Comparison of ENCODE assay signal across 8 cellular contexts in genomic region chr20:17969276-17969883, GRCh38. TPM values are rescaled to one million over a fixed set of nuclear protein-coding genes. Genes with fewer than 3 reads are reported as not detected.
A peak's percentile ranks its signal among the peaks of the same experiment; 100 is the strongest.
DNase-seq lines count a peak whose midpoint lies in the region; ATAC-seq and TF ChIP-seq lines count a peak whose summit lies in the region.

No MANE protein-coding gene starts in this region.

- peaks cover 65% of the 10 kb centered on the region for H3K36me3 Mint-ChIP-seq in activated naive CD4-positive, alpha-beta T cell treated with anti-CD3 and anti-CD28 coated beads, Interleukin-2, amount 10 ng/mL, durations not matched to agents 7 days and 5 days

- DNase-seq in activated T-cell treated with anti-CD3 and anti-CD28 coated beads for 24 hours (ENCODE audit: low read depth) = peak; percentile 32
- no peak for DNase-seq in activated T-cell treated with anti-CD3 and anti-CD28 coated beads, Interleukin-2, amount 50 U/mL, for 1 hour
- peak; percentile 50 for DNase-seq in NCI-H146 treated with DMSO at 0.1 percent for 48 hours (lab: John Stamatoyannopoulos, UW; ENCODE audit: unreplicated experiment)
- peak; percentile 59 for DNase-seq in activated naive CD4-positive, alpha-beta T cell treated with anti-CD3 and anti-CD28 coated beads, Interleukin-2, amount 10 ng/mL, durations not matched to agents 7 days and 5 days
- no peak for DNase-seq in Right ventricle myocardium superior
- peak; percentile 42 for DNase-seq in prostate gland (ENCODE audit: low spot score)
- DNase-seq in NCI-H187 (lab: John Stamatoyannopoulos, UW) = no peak

- peak overlapping the region; percentile 71 to 96 for H3K4me3 ChIP-seq in prostate gland

- no peaks in the 10 kb centered on the region for H3K36me3 ChIP-seq in prostate gland

- TF ChIP-seq POLR2A in prostate gland (IDR thresholded peaks at IDR 0.05) = no peak

- intact Hi-C loops in Right ventricle myocardium superior (cut with DNase I) = no loop called here
- intact Hi-C loops in prostate gland (cut with DNase I) = no loop called here

- ATAC-seq in HG02623 (IDR thresholded peaks at IDR 0.05; ENCODE audit: unreplicated experiment) (peak; percentile 4), Right ventricle myocardium superior (ENCODE audit: poor library complexity) (peak; percentile 17)

- H3K27me3 Mint-ChIP-seq in activated naive CD4-positive, alpha-beta T cell treated with anti-CD3 and anti-CD28 coated beads, Interleukin-2, amount 10 ng/mL, durations not matched to agents 7 days and 5 days = peaks cover 5% of the 10 kb centered on the region

- no peaks in the 10 kb centered on the region for H3K27me3 ChIP-seq in prostate gland (replicated peaks; ENCODE audit: insufficient read depth)

- H3K4me3 Mint-ChIP-seq in activated naive CD4-positive, alpha-beta T cell treated with anti-CD3 and anti-CD28 coated beads, Interleukin-2, amount 10 ng/mL, durations not matched to agents 7 days and 5 days = peak overlapping the region; percentile 100

- H3K4me1 ChIP-seq in prostate gland (replicated peaks) = no peaks in the 10 kb centered on the region

- no peaks in the 10 kb centered on the region for H3K9me3 Mint-ChIP-seq in activated naive CD4-positive, alpha-beta T cell treated with anti-CD3 and anti-CD28 coated beads, Interleukin-2, amount 10 ng/mL, durations not matched to agents 7 days and 5 days

- CTCF ChIA-PET in activated naive CD4-positive, alpha-beta T cell treated with anti-CD3 and anti-CD28 coated beads, Interleukin-2, amount 10 ng/mL, durations not matched to agents 7 days and 5 days (lab: Charles Lee) = interaction anchor here (0.7 to 2.9 kb wide), 2 partner anchors 10 to 26 kb away, joined by 5 to 8 read pairs; no protein-coding TSS in a partner anchor

- no peak for TF ChIP-seq CTCF in prostate gland (IDR thresholded peaks at IDR 0.05)

- under 1% methylated on average over 29 of the region's 29 CpGs for whole genome bisulfite sequencing in prostate gland

- peaks cover 55% of the 10 kb centered on the region for H3K4me1 Mint-ChIP-seq in activated naive CD4-positive, alpha-beta T cell treated with anti-CD3 and anti-CD28 coated beads, Interleukin-2, amount 10 ng/mL, durations not matched to agents 7 days and 5 days

- H3K27ac Mint-ChIP-seq in activated naive CD4-positive, alpha-beta T cell treated with anti-CD3 and anti-CD28 coated beads, Interleukin-2, amount 10 ng/mL, durations not matched to agents 7 days and 5 days = peak overlapping the region; percentile 100

- H3K27ac ChIP-seq in prostate gland = peak overlapping the region; percentile 97 to 98

- H3K9me3 ChIP-seq in prostate gland = no peaks in the 10 kb centered on the region

RNA-seq across cellular contexts. Expression of gene MGME1, which starts 0.6 kb away (rescaled TPM):
- total RNA-seq in Right ventricle myocardium superior = 14.2 TPM
- 10 to 100 TPM; 11.1 to 15.5 TPM for total RNA-seq in prostate gland

RNA-seq across cellular contexts. Expression of gene SNX5, which starts 0.8 kb away (rescaled TPM):
- total RNA-seq in Right ventricle myocardium superior = 39.9 TPM
- 10 to 100 TPM; 48.3 to 84.8 TPM for total RNA-seq in prostate gland

Comparison
In these comparisons a context has a peak if more than half of its experiments do, and no peak if none do; other contexts are left out.
1. DNase-seq: peak in activated T-cell treated with anti-CD3 and anti-CD28 coated beads for 24 hours (single experiment), NCI-H146 treated with DMSO at 0.1 percent for 48 hours (single experiment), activated naive CD4-positive, alpha-beta T cell treated with anti-CD3 and anti-CD28 coated beads, Interleukin-2, amount 10 ng/mL, durations not matched to agents 7 days and 5 days (single experiment) and prostate gland (single experiment); none in activated T-cell treated with anti-CD3 and anti-CD28 coated beads, Interleukin-2, amount 50 U/mL, for 1 hour (single experiment), Right ventricle myocardium superior (single experiment) and NCI-H187 (0 of 2).